In genomic region chr22:39496131-39496838, GRCh38 we compare ENCODE assay signal across 8 cellular contexts. TPM values are rescaled to one million over a fixed set of nuclear protein-coding genes. Genes with fewer than 3 reads are reported as not detected.
DNase-seq lines count a peak whose midpoint lies in the region; ATAC-seq and TF ChIP-seq lines count a peak whose summit lies in the region.

No MANE protein-coding gene starts in this region.

- no peak overlapping the region for H3K4me3 ChIP-seq in AG09309 (ENCODE audit: control insufficient read depth, low read depth, low read length)

- TF ChIP-seq POLR2A in GM18505 (IDR thresholded peaks at IDR 0.05; ENCODE audit: borderline replicate concordance, extremely low read depth, insufficient read depth, insufficient read length) = no peak

- H3K27ac ChIP-seq in substantia nigra (ENCODE audit: low read depth, low read length, poor library complexity, severe bottlenecking) = peak overlapping the region; percentile 55

- no peaks in the 10 kb centered on the region for H3K9me3 Mint-ChIP-seq in naive thymus-derived CD8-positive, alpha-beta T cell

- H3K4me1 Mint-ChIP-seq in naive thymus-derived CD8-positive, alpha-beta T cell = peaks cover 1 to 12% (median 7%) of the 10 kb centered on the region in 4 donors

- no peak overlapping the region for H3K4me3 Mint-ChIP-seq in naive thymus-derived CD8-positive, alpha-beta T cell

- peak; percentile 85 for TF ChIP-seq CTCF in AG09309 (IDR thresholded peaks at IDR 0.05; ENCODE audit: control insufficient read depth, insufficient read depth, low read depth, low read length, missing control alignments)

- peak overlapping the region in 2 of 10 donors; percentile 35 to 58 for H3K27ac Mint-ChIP-seq in naive thymus-derived CD8-positive, alpha-beta T cell

- POLR2A ChIA-PET in naive thymus-derived CD8-positive, alpha-beta T cell (lab: Charles Lee) = interaction anchor here (0.7 to 2.6 kb wide), 8 partner anchors 24 to 116 kb away, joined by 3 to 11 read pairs (median 4); partner anchors contain the start of gene TAB1

- ATAC-seq in GM21529 (IDR thresholded peaks at IDR 0.05; ENCODE audit: unreplicated experiment) = peak; percentile 71
- peak; percentile 49 for ATAC-seq in esophagus mucosa
- ATAC-seq in naive thymus-derived CD8-positive, alpha-beta T cell = peak; percentile 78 to 88
- ATAC-seq in GM18505 (IDR thresholded peaks at IDR 0.05; ENCODE audit: unreplicated experiment) = no peak

- no peak for DNase-seq in AG09309 (ENCODE audit: low read depth)
- DNase-seq in NOMO-1 treated with DMSO at 0.1 percent for 48 hours (lab: John Stamatoyannopoulos, UW; ENCODE audit: unreplicated experiment) = peak; percentile 69
- DNase-seq in activated CD8-positive, alpha-beta memory T cell treated with anti-CD3 and anti-CD28 coated beads, Interleukin-2, amount 50 U/mL, for 4 hours = peak; percentile 55
- peak in 9 of 10 donors; percentile 27 to 49 (median 41) for DNase-seq in naive thymus-derived CD8-positive, alpha-beta T cell
- DNase-seq in substantia nigra (lab: John Stamatoyannopoulos, UW) = peak in 44 of 49 donors; percentile 36 to 91 (median 77)

- H3K27me3 Mint-ChIP-seq in naive thymus-derived CD8-positive, alpha-beta T cell = no peaks in the 10 kb centered on the region

- H3K36me3 Mint-ChIP-seq in naive thymus-derived CD8-positive, alpha-beta T cell = no peaks in the 10 kb centered on the region

RNA-seq across cellular contexts. Expression of gene MIEF1, which starts 5.8 kb away (rescaled TPM):
- total RNA-seq in esophagus mucosa = 16.7 TPM
- total RNA-seq in naive thymus-derived CD8-positive, alpha-beta T cell = 10 to 100 TPM; 41.8 to 47.8 TPM
- 10 to 100 TPM; 22.2 to 35.8 (median 25.9) TPM for polyA plus RNA-seq in naive thymus-derived CD8-positive, alpha-beta T cell

RNA-seq across cellular contexts. Expression of gene ATF4, which starts 24.1 kb away (rescaled TPM):
- total RNA-seq in esophagus mucosa = 375 TPM
- total RNA-seq in naive thymus-derived CD8-positive, alpha-beta T cell = 100 to 1,000 TPM; 301 to 312 TPM
- polyA plus RNA-seq in naive thymus-derived CD8-positive, alpha-beta T cell = 100 to 1,000 TPM in 1 of 3 donors, 10 to 100 TPM in 2; 51.9 to 122 (median 61.0) TPM

RNA-seq across cellular contexts. Expression of gene RPS19BP1, which starts 36.3 kb away (rescaled TPM):
- 40.7 TPM for total RNA-seq in esophagus mucosa
- total RNA-seq in naive thymus-derived CD8-positive, alpha-beta T cell = 10 to 100 TPM; 76.1 to 78.2 TPM
- 100 to 1,000 TPM; 122 to 129 (median 128) TPM for polyA plus RNA-seq in naive thymus-derived CD8-positive, alpha-beta T cell

RNA-seq across cellular contexts. Expression of gene MGAT3, which starts 39.5 kb away (rescaled TPM):
- 0.44 TPM for total RNA-seq in esophagus mucosa
- total RNA-seq in naive thymus-derived CD8-positive, alpha-beta T cell = under 1 TPM; 0.36 to 0.55 TPM
- under 1 TPM; 0.05 to 0.27 (median 0.11) TPM for polyA plus RNA-seq in naive thymus-derived CD8-positive, alpha-beta T cell
